Comparison of ENCODE assay signal across 16 cellular contexts in genomic region chr12:28057856-28058615, GRCh38.
DNase-seq lines count a peak whose midpoint lies in the region; ATAC-seq and TF ChIP-seq lines count a peak whose summit lies in the region.
"Had no signal": no experiment of that assay in that cellular context is flagged by ENCODE, and none has a peak within 500 bp of the region (broad histone marks: within the 10 kb centered on the region; RNA-seq: fewer than 3 reads in every experiment).

No MANE protein-coding gene starts in this region.

- ATAC-seq in GM18519 (IDR thresholded peaks at IDR 0.05; ENCODE audit: low FRiP score, unreplicated experiment): peak; percentile 45
- ATAC-seq: SK-N-SH treated with all-trans-retinoic acid at 6 μM for 48 hours had no signal

- TF ChIP-seq CTCF in astrocyte of the spinal cord (IDR thresholded peaks at IDR 0.05; ENCODE audit: low read depth, low read length) (no peak), kidney epithelial cell (IDR thresholded peaks at IDR 0.05; ENCODE audit: insufficient read depth, low read length, poor library complexity, severe bottlenecking) (no peak), foreskin fibroblast (IDR thresholded peaks at IDR 0.05; ENCODE audit: low read depth, low read length) (no peak)

- in situ Hi-C loops in astrocyte of the spinal cord (cut with HindIII; ENCODE audit: low sequenced_read_pairs): no loop called here

- H3K36me3 ChIP-seq in kidney epithelial cell (ENCODE audit: control insufficient read depth, insufficient read depth, low read length): no peaks in the 10 kb centered on the region

- DNase-seq in Jurkat, Clone E6-1 (ENCODE audit: low read depth, low spot score): peak; percentile 1
- peak; percentile 77 for DNase-seq in astrocyte of the spinal cord (ENCODE audit: low read depth, low spot score)
- DNase-seq in kidney epithelial cell (ENCODE audit: low read depth): peak; percentile 55
- DNase-seq in foreskin fibroblast: no peak
- no peak for DNase-seq in RPMI8226
- DNase-seq in erythroblast (lab: John Stamatoyannopoulos, UW): no peak
- DNase-seq: activated CD4-positive, alpha-beta memory T cell treated with anti-CD3 and anti-CD28 coated beads for 36 hours; endodermal cell; MM.1S; naive B cell; NCI-H1930; NCI-H446 treated with DMSO at 0.1 percent for 48 hours; posterior cingulate gyrus; small intestine had no signal

- H3K4me3 ChIP-seq in Jurkat, Clone E6-1 (ENCODE audit: low read length): no peak overlapping the region
- H3K4me3 ChIP-seq in astrocyte of the spinal cord (ENCODE audit: low read depth, low read length) (no peak overlapping the region), kidney epithelial cell (ENCODE audit: low read depth, low read length) (no peak overlapping the region), foreskin fibroblast (ENCODE audit: low read depth in 1 of 2, low read length in 2 of 2) (no peak overlapping the region)

- H3K27me3 ChIP-seq in kidney epithelial cell (ENCODE audit: control insufficient read depth, insufficient read depth, low read length): no peaks in the 10 kb centered on the region

- TF ChIP-seq POLR2A in erythroblast (IDR thresholded peaks at IDR 0.05; ENCODE audit: low read length): no peak

Comparison
In these comparisons a context has a peak if more than half of its experiments do, and no peak if none do; other contexts are left out.
1. DNase-seq: peak in Jurkat, Clone E6-1 (single experiment), astrocyte of the spinal cord (single experiment) and kidney epithelial cell (single experiment); none in foreskin fibroblast (0 of 2), RPMI8226 (single experiment) and erythroblast (0 of 2).